Comparison of ENCODE assay signal across 28 cellular contexts in genomic region chr2:188425266-188425665, GRCh38.
"Had no signal": no experiment of that assay in that cellular context is flagged by ENCODE, and none has a peak within 500 bp of the region (broad histone marks: within the 10 kb centered on the region; RNA-seq: fewer than 3 reads in every experiment).

No MANE protein-coding gene starts in this region.

- ATAC-seq: gastroesophageal sphincter; left cardiac atrium; lower lobe of right lung; natural killer cell treated with Interleukin-12 subunit alpha and Interleukin-12 subunit beta and Interleukin-15 and Interleukin-18, amount 100 ng/mL, for 72 hours; right lobe of liver; stimulated activated naive B cell treated with anti-CD40 and anti-IgM and Interleukin-4, amounts not matched to agents 10 μg/mL and 1 μg/mL and 100 μg/mL, for 72 hours; stimulated activated naive CD8-positive, alpha-beta T cell treated with anti-CD3 and anti-CD28 coated beads, Interleukin-15, amount 100 ng/mL, for 72 hours; upper lobe of right lung had no signal

- H3K4me3 ChIP-seq: coronary artery, gastroesophageal sphincter, left ventricle myocardium inferior, lower lobe of right lung, prostate gland, right lobe of liver, spleen, testis, tibial nerve, upper lobe of right lung, vagina had no signal

- DNase-seq: effector CD4-positive, alpha-beta T cell; endodermal cell; erythroblast; glutamatergic neuron; immature natural killer cell; kidney; left cardiac atrium; left ventricle myocardium inferior; lower lobe of right lung; midbrain; occipital lobe; right lobe of liver; spleen; stimulated activated CD4-positive, alpha-beta T cell treated with anti-CD3 and anti-CD28 coated beads, Interleukin-15, amount 100 ng/mL, for 24 hours; stimulated activated CD4-positive, alpha-beta T cell treated with anti-CD3 and anti-CD28 coated beads, Interleukin-1b, Interleukin-23, amount 100 ng/mL, for 48 hours; stimulated activated CD4-positive, alpha-beta T cell treated with anti-CD3 and anti-CD28 coated beads, Interleukin-4, amount 100 ng/mL, for 4 hours; stimulated activated naive B cell treated with anti-CD40 and anti-IgM and Interleukin-4, amounts not matched to agents 10 μg/mL and 1 μg/mL and 100 μg/mL, for 72 hours; stimulated activated naive CD8-positive, alpha-beta T cell treated with anti-CD3 and anti-CD28 coated beads, Interleukin-15, amount 100 ng/mL, for 72 hours; testis; upper lobe of right lung had no signal

- H3K79me2 ChIP-seq: parathyroid adenoma had no signal

- H3K36me3 Mint-ChIP-seq: memory B cell; natural killer cell treated with Interleukin-12 subunit alpha and Interleukin-12 subunit beta and Interleukin-15 and Interleukin-18, amount 100 ng/mL, for 72 hours; stimulated activated naive B cell treated with anti-CD40 and anti-IgM and Interleukin-4, amounts not matched to agents 10 μg/mL and 1 μg/mL and 100 μg/mL, for 72 hours had no signal

- H3K27me3 Mint-ChIP-seq: memory B cell; natural killer cell treated with Interleukin-12 subunit alpha and Interleukin-12 subunit beta and Interleukin-15 and Interleukin-18, amount 100 ng/mL, for 72 hours; stimulated activated naive B cell treated with anti-CD40 and anti-IgM and Interleukin-4, amounts not matched to agents 10 μg/mL and 1 μg/mL and 100 μg/mL, for 72 hours; stimulated activated naive CD8-positive, alpha-beta T cell treated with anti-CD3 and anti-CD28 coated beads, Interleukin-15, amount 100 ng/mL, for 72 hours had no signal

- H3K27ac Mint-ChIP-seq: endodermal cell; immature natural killer cell; memory B cell; natural killer cell treated with Interleukin-12 subunit alpha and Interleukin-12 subunit beta and Interleukin-15 and Interleukin-18, amount 100 ng/mL, for 72 hours; stimulated activated naive B cell treated with anti-CD40 and anti-IgM and Interleukin-4, amounts not matched to agents 10 μg/mL and 1 μg/mL and 100 μg/mL, for 72 hours; stimulated activated naive CD8-positive, alpha-beta T cell treated with anti-CD3 and anti-CD28 coated beads, Interleukin-15, amount 100 ng/mL, for 72 hours had no signal

- H3K27me3 ChIP-seq: gastroesophageal sphincter, right lobe of liver, spleen, testis, tibial nerve, upper lobe of right lung, vagina had no signal

- H3K27ac ChIP-seq: coronary artery, gastroesophageal sphincter, left ventricle myocardium inferior, lower lobe of right lung, parathyroid adenoma, prostate gland, right lobe of liver, spleen, testis, tibial nerve, upper lobe of right lung, vagina had no signal

- H3K36me3 ChIP-seq: gastroesophageal sphincter, left ventricle myocardium inferior, lower lobe of right lung, prostate gland, right lobe of liver, spleen, tibial nerve, upper lobe of right lung, vagina had no signal

- H3K4me1 ChIP-seq: gastroesophageal sphincter, lower lobe of right lung, parathyroid adenoma, prostate gland, right lobe of liver, spleen, testis, upper lobe of right lung, vagina had no signal

- H3K4me1 Mint-ChIP-seq: immature natural killer cell; memory B cell; stimulated activated naive B cell treated with anti-CD40 and anti-IgM and Interleukin-4, amounts not matched to agents 10 μg/mL and 1 μg/mL and 100 μg/mL, for 72 hours; stimulated activated naive CD8-positive, alpha-beta T cell treated with anti-CD3 and anti-CD28 coated beads, Interleukin-15, amount 100 ng/mL, for 72 hours had no signal

- H3K4me3 Mint-ChIP-seq: endodermal cell; immature natural killer cell; memory B cell; natural killer cell treated with Interleukin-12 subunit alpha and Interleukin-12 subunit beta and Interleukin-15 and Interleukin-18, amount 100 ng/mL, for 72 hours; stimulated activated naive B cell treated with anti-CD40 and anti-IgM and Interleukin-4, amounts not matched to agents 10 μg/mL and 1 μg/mL and 100 μg/mL, for 72 hours; stimulated activated naive CD8-positive, alpha-beta T cell treated with anti-CD3 and anti-CD28 coated beads, Interleukin-15, amount 100 ng/mL, for 72 hours had no signal

- H3K9me3 Mint-ChIP-seq: memory B cell; stimulated activated naive CD8-positive, alpha-beta T cell treated with anti-CD3 and anti-CD28 coated beads, Interleukin-15, amount 100 ng/mL, for 72 hours had no signal

- H2AFZ ChIP-seq: parathyroid adenoma had no signal
